In the genomic region with DNA sequence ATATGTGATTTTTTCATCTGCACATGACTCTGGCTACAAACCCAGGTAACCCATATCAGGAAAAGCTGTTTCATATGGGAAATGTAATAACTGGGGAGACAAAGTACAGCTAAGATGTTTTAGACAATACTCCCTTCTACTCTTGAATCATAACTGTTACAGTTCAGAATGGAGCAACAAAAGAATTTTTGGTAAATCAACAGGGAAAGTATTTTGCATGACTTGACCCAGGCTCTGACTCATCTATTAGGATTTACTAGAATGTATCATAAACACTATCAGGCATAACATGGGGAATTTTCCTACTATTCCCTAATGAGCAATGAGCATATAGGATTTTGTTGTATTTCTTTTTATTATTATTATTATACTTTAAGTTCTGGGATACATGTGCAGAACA, we compare ENCODE assay signal across 16 cellular contexts.
DNase-seq lines count a peak whose midpoint lies in the region; ATAC-seq, FAIRE-seq and TF ChIP-seq lines count a peak whose summit lies in the region.
"Had no signal": no experiment of that assay in that cellular context is flagged by ENCODE, and none has a peak within 500 bp of the region (broad histone marks: within the 10 kb centered on the region; RNA-seq: fewer than 3 reads in every experiment).

No MANE protein-coding gene starts in this region.

- no peaks in the 10 kb centered on the region for H3K36me3 ChIP-seq in BJ (ENCODE audit: control insufficient read depth, insufficient read depth, low read length)
- H3K36me3 ChIP-seq: cardiac muscle cell, gastrocnemius medialis, SJCRH30 had no signal

- TF ChIP-seq CTCF in BJ (IDR thresholded peaks at IDR 0.05; ENCODE audit: insufficient read depth, low read depth, low read length): no peak
- TF ChIP-seq CTCF in omental fat pad (IDR thresholded peaks at IDR 0.05): no peak

- POLR2A ChIA-PET in BJ (lab: Charles Lee): interaction anchor here (0.6 kb wide), 1 partner anchor 169 kb away, joined by 4 read pairs; no protein-coding TSS in a partner anchor

- no peak overlapping the region for H3K4me3 ChIP-seq in BJ (ENCODE audit: low read depth, low read length)
- H3K4me3 ChIP-seq: cardiac muscle cell, gastrocnemius medialis, SJCRH30 had no signal

- DNase-seq in BJ (ENCODE audit: low read depth) (peak; percentile 53), RCC 7860 (ENCODE audit: low spot score) (peak; percentile 31), epithelial cell of prostate (ENCODE audit: low read depth, low spot score) (peak; percentile 14), omental fat pad (ENCODE audit: low spot score) (no peak), NK-92 (lab: John Stamatoyannopoulos, UW; ENCODE audit: unreplicated experiment) (no peak), AML-193 (lab: John Stamatoyannopoulos, UW) (no peak)
- DNase-seq: activated CD4-positive, CD25-positive, alpha-beta regulatory T cell treated with anti-CD3 and anti-CD28 coated beads, Interleukin-2, amount 50 U/mL, for 72 hours; CD4-positive, alpha-beta T cell; gastrocnemius medialis; NCI-H1436; SJCRH30 had no signal

- ATAC-seq in omental fat pad (ENCODE audit: low FRiP score): peak; percentile 71
- ATAC-seq in HG03521 (IDR thresholded peaks at IDR 0.05; ENCODE audit: unreplicated experiment): no peak
- no peak for ATAC-seq in GM19467 (IDR thresholded peaks at IDR 0.05; ENCODE audit: unreplicated experiment)
- ATAC-seq: gastrocnemius medialis, HepG2, left lobe of liver had no signal

- H3K27me3 ChIP-seq in BJ (ENCODE audit: control insufficient read depth, insufficient read depth, low read length): no peaks in the 10 kb centered on the region
- H3K27me3 ChIP-seq: cardiac muscle cell, gastrocnemius medialis, SJCRH30 had no signal

- peak overlapping the region; percentile 81 for H3K27ac ChIP-seq in epithelial cell of prostate
- H3K27ac ChIP-seq: cardiac muscle cell, gastrocnemius medialis, SJCRH30 had no signal

- CTCF ChIA-PET in BJ (lab: Yijun Ruan, JAX): no interaction called here

- no peak for FAIRE-seq in RCC 7860 (lab: Jason Lieb, UNC)
- FAIRE-seq: HepG2 had no signal

Comparison
In these comparisons a context has a peak if more than half of its experiments do, and no peak if none do; other contexts are left out.
1. DNase-seq: peak in BJ (single experiment), RCC 7860 (single experiment) and epithelial cell of prostate (single experiment); none in omental fat pad (single experiment), NK-92 (single experiment) and AML-193 (0 of 2).